In genomic region chr7:100428967-100429636, GRCh38 we compare ENCODE assay signal across 8 cellular contexts. TPM values are rescaled to one million over a fixed set of nuclear protein-coding genes. Genes with fewer than 3 reads are reported as not detected.
DNase-seq lines count a peak whose midpoint lies in the region; ATAC-seq, FAIRE-seq and TF ChIP-seq lines count a peak whose summit lies in the region.

No MANE protein-coding gene starts in this region.

- peaks cover 52% of the 10 kb centered on the region for H3K36me3 Mint-ChIP-seq in activated B cell treated with CpG ODN at 0.5 μM for 24 hours (ENCODE audit: low read depth)

- peak overlapping the region; percentile 100 for H3K27ac Mint-ChIP-seq in activated B cell treated with CpG ODN at 0.5 μM for 24 hours

- CTCF ChIA-PET in activated B cell treated with CpG ODN at 0.5 μM for 24 hours (lab: Charles Lee): interaction anchor here (3.9 kb wide), 1 partner anchor 22 kb away, joined by 16 read pairs; no protein-coding TSS in a partner anchor

- intact Hi-C loops in activated B cell treated with CpG ODN at 0.5 μM for 24 hours (cut with micrococcal nuclease): loop anchor here (1.0 to 10.0 kb wide), 15 partner anchors 7 to 514 kb away; partner anchors contain the start of genes AGFG2, FBXO24, GNB2 and LAMTOR4

- no peaks in the 10 kb centered on the region for H3K27me3 Mint-ChIP-seq in activated B cell treated with CpG ODN at 0.5 μM for 24 hours

- H3K27ac ChIP-seq in caudate nucleus (ENCODE audit: low read depth, low read length): peak overlapping the region; percentile 100
- H3K27ac ChIP-seq in small intestine (ENCODE audit: low read depth in 1 of 2, low read length in 1 of 2): peak overlapping the region; percentile 92 to 100

- DNase-seq in ACHN (peak; percentile 100), NCI-H226 (peak; percentile 97), activated B cell treated with CpG ODN at 0.5 μM for 24 hours (peak; percentile 100), caudate nucleus (lab: John Stamatoyannopoulos, UW) (peak; percentile 86 to 100 (median 98)), iPS-NIHi7 (ENCODE audit: extremely low spot score) (peak; percentile 91), small intestine (peak; percentile 100)

- H3K27me3 ChIP-seq in small intestine (ENCODE audit: control insufficient read depth in 2 of 2, insufficient read depth in 2 of 2, low read length in 2 of 2): no peaks in the 10 kb centered on the region

- no peak for TF ChIP-seq CTCF in activated B cell treated with CpG ODN at 0.5 μM for 24 hours (IDR thresholded peaks at IDR 0.05)

- in situ Hi-C loops in ACHN (cut with HindIII; ENCODE audit: low pct_ligation_motif_present, low pct_unique_long_range_greater_than_20kb, low sequenced_read_pairs): no loop called here

- no peaks in the 10 kb centered on the region for H3K9me3 Mint-ChIP-seq in activated B cell treated with CpG ODN at 0.5 μM for 24 hours

- peak overlapping the region; percentile 81 to 88 for H3K4me3 ChIP-seq in small intestine (ENCODE audit: low read depth in 1 of 2, low read length in 2 of 2)

- no peaks in the 10 kb centered on the region for H3K9me3 ChIP-seq in small intestine (ENCODE audit: control insufficient read depth, low read depth)

- no peaks in the 10 kb centered on the region for H3K36me3 ChIP-seq in small intestine (ENCODE audit: control insufficient read depth in 2 of 2, insufficient read depth in 2 of 2, low read length in 2 of 2)

- H3K4me1 ChIP-seq in small intestine (ENCODE audit: control insufficient read depth in 2 of 2, insufficient read depth in 1 of 2, low read depth in 1 of 2, low read length in 1 of 2): peaks cover 0 to 2% of the 10 kb centered on the region in 2 donors

- peaks cover 45% of the 10 kb centered on the region for H3K4me1 Mint-ChIP-seq in activated B cell treated with CpG ODN at 0.5 μM for 24 hours

- no peak for FAIRE-seq in small intestine (lab: Jason Lieb, UNC)

- POLR2A ChIA-PET in activated B cell treated with CpG ODN at 0.5 μM for 24 hours (lab: Charles Lee): interaction anchor here (0.5 to 4.3 kb wide), 70 partner anchors 9 to 1987 kb away, joined by 3 to 90 read pairs (median 6); partner anchors contain the start of genes AGFG2, AP4M1, BUD31 and FBXO24

- H3K4me3 Mint-ChIP-seq in activated B cell treated with CpG ODN at 0.5 μM for 24 hours: peak overlapping the region; percentile 98

- ATAC-seq in GM18907 (IDR thresholded peaks at IDR 0.05; ENCODE audit: unreplicated experiment) (peak; percentile 51), HG03159 (IDR thresholded peaks at IDR 0.05; ENCODE audit: unreplicated experiment) (peak; percentile 47), activated B cell treated with CpG ODN at 0.5 μM for 24 hours (ENCODE audit: low read depth) (peak; percentile 58)

- 0 to 1% (median 0%) methylated on average over 36 to 40 of the region's 40 CpGs for WGBS in small intestine, 3 donors

RNA-seq across cellular contexts. Expression of gene MEPCE, which starts 0.5 kb away (rescaled TPM):
- total RNA-seq in activated B cell treated with CpG ODN at 0.5 μM for 24 hours: 61.0 and 65.5 TPM in 2 replicates
- polyA plus RNA-seq in small intestine: 10 to 100 TPM; 26.8 to 31.3 (median 30.1) TPM

RNA-seq across cellular contexts. Expression of gene ZCWPW1, which starts 0.6 kb away (rescaled TPM):
- 10.8 and 15.2 TPM in 2 replicates for total RNA-seq in activated B cell treated with CpG ODN at 0.5 μM for 24 hours
- polyA plus RNA-seq in small intestine: 1 to 10 TPM; 1.3 to 6.5 (median 5.0) TPM

RNA-seq across cellular contexts. Expression of gene PPP1R35, which starts 7.2 kb away (rescaled TPM):
- total RNA-seq in activated B cell treated with CpG ODN at 0.5 μM for 24 hours: 41.2 and 45.0 TPM in 2 replicates
- polyA plus RNA-seq in small intestine: 10 to 100 TPM; 37.9 to 62.8 (median 55.7) TPM

RNA-seq across cellular contexts. Expression of gene SPACDR, which starts 35.0 kb away (rescaled TPM):
- 2.3 and 2.7 TPM in 2 replicates for total RNA-seq in activated B cell treated with CpG ODN at 0.5 μM for 24 hours
- under 1 TPM in 2 of 3 donors, not detected in 1; 0.43 to 0.89 TPM for polyA plus RNA-seq in small intestine

RNA-seq across cellular contexts. Expression of gene TSC22D4, which starts 49.9 kb away (rescaled TPM):
- total RNA-seq in activated B cell treated with CpG ODN at 0.5 μM for 24 hours: 60.2 and 68.7 TPM in 2 replicates
- polyA plus RNA-seq in small intestine: 10 to 100 TPM; 31.7 to 53.2 (median 45.9) TPM

Comparison
In these comparisons a context has a peak if more than half of its experiments do, and no peak if none do; other contexts are left out.
1. Peak in every context shown above with its lines: DNase-seq, ATAC-seq, H3K4me3 ChIP-seq and H3K27ac ChIP-seq.